ENCODE assay signal across 23 cellular contexts in the genomic region with DNA sequence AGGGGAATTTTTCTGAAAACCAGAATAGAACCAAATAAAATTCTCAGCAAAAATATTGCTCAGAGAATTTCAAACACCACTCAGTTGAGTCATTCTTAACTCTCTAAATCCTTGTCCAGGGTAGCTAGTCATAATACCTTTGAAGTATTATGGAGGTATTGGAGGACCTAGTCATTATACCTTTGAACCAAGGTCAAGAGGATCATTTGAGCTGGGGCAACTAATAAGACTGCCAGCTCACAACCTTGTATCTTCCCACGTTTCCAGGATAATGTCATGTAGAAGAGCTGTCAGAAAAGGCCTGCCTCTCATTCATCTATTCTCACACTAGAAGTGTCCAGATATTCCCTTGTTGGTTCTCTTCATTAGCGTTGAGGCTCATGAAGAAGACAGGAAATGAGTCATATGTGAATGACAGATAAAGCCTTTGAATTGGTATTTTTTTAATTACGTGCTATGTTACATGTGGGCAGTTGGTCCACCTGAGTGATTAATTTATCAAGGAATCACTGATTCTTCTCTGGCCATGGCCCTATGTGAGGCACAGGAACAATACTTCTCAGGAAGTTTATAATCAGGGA. TPM values are rescaled to one million over a fixed set of nuclear protein-coding genes. Genes with fewer than 3 reads are reported as not detected.
"Had no signal": no experiment of that assay in that cellular context is flagged by ENCODE, and none has a peak within 500 bp of the region (broad histone marks: within the 10 kb centered on the region; RNA-seq: fewer than 3 reads in every experiment).

No MANE protein-coding gene starts in this region.

- H3K4me2 ChIP-seq: neural progenitor cell had no signal

- H3K4me3 ChIP-seq: dorsolateral prefrontal cortex, esophagus squamous epithelium, heart right ventricle, left lung, neural progenitor cell, transverse colon had no signal

- ATAC-seq: activated CD8-positive, alpha-beta T cell treated with anti-CD3 and anti-CD28 coated beads, Interleukin-2, amount 10 ng/mL, durations not matched to agents 7 days and 5 days; activated naive CD4-positive, alpha-beta T cell treated with anti-CD3 and anti-CD28 coated beads, Interleukin-2, amount 50 U/mL, for 72 hours; effector memory CD8-positive, alpha-beta T cell; heart right ventricle; left lung; naive thymus-derived CD8-positive, alpha-beta T cell; sciatic nerve; stimulated activated naive B cell treated with anti-CD40 and anti-IgM and Interleukin-4, amounts not matched to agents 10 μg/mL and 1 μg/mL and 100 μg/mL, for 72 hours had no signal

- H3K36me3 ChIP-seq: esophagus squamous epithelium, heart right ventricle, left lung, neural progenitor cell, transverse colon had no signal

- H3K27ac ChIP-seq: dorsolateral prefrontal cortex, esophagus squamous epithelium, heart right ventricle, left lung, neural progenitor cell, transverse colon had no signal

- H3K4me1 ChIP-seq: esophagus squamous epithelium, heart right ventricle, left lung, neural progenitor cell, transverse colon had no signal

- DNase-seq: activated CD4-positive, alpha-beta T cell treated with anti-CD3 and anti-CD28 coated beads for 1 hour; activated CD4-positive, alpha-beta T cell treated with anti-CD3 and anti-CD28 coated beads, Interleukin-2, amount 50 U/mL, for 1 hour; activated CD8-positive, alpha-beta T cell treated with anti-CD3 and anti-CD28 coated beads, Interleukin-2, amount 10 ng/mL, durations not matched to agents 7 days and 5 days; aorta; dorsolateral prefrontal cortex; effector memory CD8-positive, alpha-beta T cell; esophagus squamous epithelium; heart right ventricle; left lung; naive thymus-derived CD8-positive, alpha-beta T cell; posterior cingulate gyrus; small intestine; stimulated activated CD4-positive, alpha-beta T cell treated with anti-CD3 and anti-CD28 coated beads, Interleukin-15, amount 100 ng/mL, for 24 hours; stimulated activated naive B cell treated with anti-CD40 and anti-IgM and Interleukin-4, amounts not matched to agents 10 μg/mL and 1 μg/mL and 100 μg/mL, for 72 hours; transverse colon had no signal

- H3K9me3 ChIP-seq: esophagus squamous epithelium, heart right ventricle, left lung, transverse colon had no signal

- H3K27me3 ChIP-seq: esophagus squamous epithelium, left lung, neural progenitor cell had no signal

- H2AFZ ChIP-seq: neural progenitor cell had no signal

RNA-seq across cellular contexts. Expression of gene TOPAZ1, which starts 48.3 kb away (rescaled TPM):
- total RNA-seq: activated CD8-positive, alpha-beta T cell treated with anti-CD3 and anti-CD28 coated beads, Interleukin-2, amount 10 ng/mL, durations not matched to agents 7 days and 5 days; activated naive CD4-positive, alpha-beta T cell treated with anti-CD3 and anti-CD28 coated beads, Interleukin-2, amount 50 U/mL, for 72 hours; aorta; esophagus squamous epithelium; heart right ventricle; kidney epithelial cell; left lung; lung microvascular endothelial cell; mesothelial cell of epicardium; naive thymus-derived CD8-positive, alpha-beta T cell; omental fat pad; sciatic nerve; transverse colon had no signal
- polyA plus RNA-seq: adipose tissue; aorta; heart right ventricle; naive thymus-derived CD8-positive, alpha-beta T cell; small intestine had no signal
